13 cellular contexts compared by ENCODE assay signal in genomic region chr7:121582258-121582657, GRCh38.
"Had no signal": no experiment of that assay in that cellular context is flagged by ENCODE, and none has a peak within 500 bp of the region (broad histone marks: within the 10 kb centered on the region; RNA-seq: fewer than 3 reads in every experiment).

No MANE protein-coding gene starts in this region.

- DNase-seq: cortex of kidney; dorsolateral prefrontal cortex; effector CD8-positive, alpha-beta T cell; foreskin melanocyte; head of caudate nucleus; hippocampal formation; mesendoderm; naive thymus-derived CD8-positive, alpha-beta T cell; right cardiac atrium; small intestine; stimulated activated CD4-positive, alpha-beta T cell treated with anti-CD3 and anti-CD28 coated beads, Interleukin-2, amount 100 ng/mL, for 48 hours; stimulated activated naive CD4-positive, alpha-beta T cell treated with Interleukin-2 at 50 U/mL for 16 hours; trophoblast cell had no signal

- H3K4me3 ChIP-seq: dorsolateral prefrontal cortex had no signal

- H3K27ac ChIP-seq: dorsolateral prefrontal cortex had no signal

- ATAC-seq: naive thymus-derived CD8-positive, alpha-beta T cell; right cardiac atrium had no signal
